ENCODE assay signal across 23 cellular contexts in the genomic region with DNA sequence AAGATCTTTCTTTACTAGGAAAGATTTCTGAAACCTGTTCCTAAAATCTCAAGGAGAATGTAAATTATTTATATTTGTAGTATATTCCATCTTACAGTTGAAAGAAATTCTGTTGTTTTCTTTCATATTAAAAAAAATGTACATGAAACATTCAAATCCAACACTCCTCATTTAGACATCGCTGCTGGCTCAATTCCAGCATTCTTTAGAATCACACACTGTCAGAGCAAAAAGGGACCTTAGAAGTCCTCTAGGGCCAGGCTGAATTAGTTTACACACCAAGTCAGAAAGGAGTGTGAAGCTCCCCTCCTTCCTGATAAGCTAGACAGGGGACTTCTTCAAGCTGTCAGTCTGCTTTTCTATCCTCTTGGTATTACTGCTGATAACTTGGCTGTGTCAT.
"Had no signal": no experiment of that assay in that cellular context is flagged by ENCODE, and none has a peak within 500 bp of the region (broad histone marks: within the 10 kb centered on the region; RNA-seq: fewer than 3 reads in every experiment).

No MANE protein-coding gene starts in this region.

- H3K27ac ChIP-seq: ascending aorta, epithelial cell of prostate, left lung, ovary, testis had no signal

- H3K4me1 ChIP-seq: ascending aorta, testis had no signal

- H3K4me1 Mint-ChIP-seq: activated naive CD4-positive, alpha-beta T cell treated with anti-CD3 and anti-CD28 coated beads, Interleukin-2, amount 50 U/mL, for 24 hours; naive B cell; stimulated activated memory B cell treated with anti-CD40 and anti-IgM and Interleukin-4, amounts not matched to agents 10 μg/mL and 1 μg/mL and 100 μg/mL, for 72 hours had no signal

- H3K4me3 Mint-ChIP-seq: activated naive CD4-positive, alpha-beta T cell treated with anti-CD3 and anti-CD28 coated beads, Interleukin-2, amount 50 U/mL, for 24 hours; activated T-cell treated with anti-CD3 and anti-CD28 coated beads, Interleukin-2, amount 50 U/mL, for 72 hours; dendritic cell treated with granulocyte-macrophage colony-stimulating factor and Interleukin-4, amounts not matched to agents 40 ng/mL and 50 ng/mL, for 4 days; naive B cell; stimulated activated memory B cell treated with anti-CD40 and anti-IgM and Interleukin-4, amounts not matched to agents 10 μg/mL and 1 μg/mL and 100 μg/mL, for 72 hours; type B pancreatic cell had no signal

- H3K27me3 Mint-ChIP-seq: activated naive CD4-positive, alpha-beta T cell treated with anti-CD3 and anti-CD28 coated beads, Interleukin-2, amount 50 U/mL, for 24 hours; dendritic cell treated with granulocyte-macrophage colony-stimulating factor and Interleukin-4, amounts not matched to agents 40 ng/mL and 50 ng/mL, for 4 days; naive B cell; stimulated activated memory B cell treated with anti-CD40 and anti-IgM and Interleukin-4, amounts not matched to agents 10 μg/mL and 1 μg/mL and 100 μg/mL, for 72 hours; type B pancreatic cell had no signal

- ATAC-seq: activated T-cell treated with anti-CD3 and anti-CD28 coated beads, Interleukin-2, amount 50 U/mL, for 72 hours; left lung; mucosa of descending colon; sciatic nerve; stimulated activated memory B cell treated with anti-CD40 and anti-IgM and Interleukin-4, amounts not matched to agents 10 μg/mL and 1 μg/mL and 100 μg/mL, for 72 hours had no signal

- FAIRE-seq: frontal cortex, kidney had no signal

- H3K9me3 ChIP-seq: ascending aorta, left lung, mucosa of descending colon, ovary, testis had no signal

- H3K27ac Mint-ChIP-seq: activated naive CD4-positive, alpha-beta T cell treated with anti-CD3 and anti-CD28 coated beads, Interleukin-2, amount 50 U/mL, for 24 hours; activated T-cell treated with anti-CD3 and anti-CD28 coated beads, Interleukin-2, amount 50 U/mL, for 72 hours; dendritic cell treated with granulocyte-macrophage colony-stimulating factor and Interleukin-4, amounts not matched to agents 40 ng/mL and 50 ng/mL, for 4 days; stimulated activated memory B cell treated with anti-CD40 and anti-IgM and Interleukin-4, amounts not matched to agents 10 μg/mL and 1 μg/mL and 100 μg/mL, for 72 hours; type B pancreatic cell had no signal

- H3K36me3 ChIP-seq: ovary had no signal

- H3K4me3 ChIP-seq: ascending aorta, left lung, mucosa of descending colon, ovary, testis had no signal

- DNase-seq: activated CD4-positive, alpha-beta T cell treated with anti-CD3 and anti-CD28 coated beads, Interleukin-2, amount 50 U/mL, for 1 hour; activated CD4-positive, CD25-positive, alpha-beta regulatory T cell treated with anti-CD3 and anti-CD28 coated beads, Interleukin-2, amount 50 U/mL, for 72 hours; activated CD8-positive, alpha-beta memory T cell treated with anti-CD3 and anti-CD28 coated beads for 24 hours; activated CD8-positive, alpha-beta memory T cell treated with anti-CD3 and anti-CD28 coated beads, Interleukin-2, amount 50 U/mL, for 48 hours; activated effector memory CD4-positive, alpha-beta T cell treated with anti-CD3 and anti-CD28 coated beads, Interleukin-2, amount 50 U/mL, for 16 hours; activated T-cell treated with anti-CD3 and anti-CD28 coated beads, Interleukin-2, amount 50 U/mL, for 72 hours; cerebellar nuclear complex; effector memory CD4-positive, alpha-beta T cell; kidney; left lung; mucosa of descending colon; naive B cell; ovary; stimulated activated CD4-positive, alpha-beta T cell treated with anti-CD3 and anti-CD28 coated beads, Interleukin-4, amount 100 ng/mL, for 4 hours; testis had no signal

- H3K27me3 ChIP-seq: ascending aorta, left lung, ovary, testis had no signal

- H3K9me3 Mint-ChIP-seq: activated naive CD4-positive, alpha-beta T cell treated with anti-CD3 and anti-CD28 coated beads, Interleukin-2, amount 50 U/mL, for 24 hours; activated T-cell treated with anti-CD3 and anti-CD28 coated beads, Interleukin-2, amount 50 U/mL, for 72 hours; dendritic cell treated with granulocyte-macrophage colony-stimulating factor and Interleukin-4, amounts not matched to agents 40 ng/mL and 50 ng/mL, for 4 days; stimulated activated memory B cell treated with anti-CD40 and anti-IgM and Interleukin-4, amounts not matched to agents 10 μg/mL and 1 μg/mL and 100 μg/mL, for 72 hours had no signal
